27 cellular contexts compared by ENCODE assay signal in the genomic region with DNA sequence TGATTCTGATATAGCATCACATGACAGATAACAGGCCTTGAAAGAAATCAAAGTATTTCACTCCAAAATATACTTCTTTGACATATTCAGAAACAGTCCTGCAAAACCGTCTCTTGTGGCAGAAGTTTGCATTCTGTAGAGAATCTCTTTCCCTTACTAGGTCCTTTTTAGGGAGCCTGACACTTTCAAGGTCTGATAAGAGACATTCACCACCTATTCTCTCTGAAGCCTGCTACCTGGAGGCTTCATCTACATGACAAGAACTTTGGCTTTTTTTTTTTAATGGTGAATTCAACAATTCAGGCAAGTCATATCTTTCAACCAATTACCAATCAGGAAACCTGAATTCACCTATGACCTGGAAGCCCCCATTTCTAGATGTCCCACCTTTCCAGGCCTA.
"Had no signal": no experiment of that assay in that cellular context is flagged by ENCODE, and none has a peak within 500 bp of the region (broad histone marks: within the 10 kb centered on the region; RNA-seq: fewer than 3 reads in every experiment).

No MANE protein-coding gene starts in this region.

- H3K27ac ChIP-seq: ascending aorta, breast epithelium, cardiac muscle cell, colonic mucosa had no signal

- H3K27ac Mint-ChIP-seq: activated CD4-positive, alpha-beta memory T cell treated with anti-CD3 and anti-CD28 coated beads, Interleukin-2, amount 10 ng/mL, durations not matched to agents 7 days and 5 days; activated CD4-positive, alpha-beta T cell treated with anti-CD3 and anti-CD28 coated beads, Interleukin-2, amount 10 ng/mL, durations not matched to agents 7 days and 5 days; activated naive CD4-positive, alpha-beta T cell treated with anti-CD3 and anti-CD28 coated beads for 36 hours; activated naive CD4-positive, alpha-beta T cell treated with anti-CD3 and anti-CD28 coated beads, Interleukin-2, amount 50 U/mL, for 24 hours; activated naive CD8-positive, alpha-beta T cell treated with anti-CD3 and anti-CD28 coated beads, Interleukin-2, amount 10 ng/mL, durations not matched to agents 7 days and 5 days; activated T-cell treated with anti-CD3 and anti-CD28 coated beads, Interleukin-2, amount 50 U/mL, for 24 hours; activated T-cell treated with anti-CD3 and anti-CD28 coated beads, Interleukin-2, amount 50 U/mL, for 72 hours; brain; endodermal cell had no signal

- H3K36me3 ChIP-seq: ascending aorta, breast epithelium, cardiac muscle cell, colonic mucosa had no signal

- H3K36me3 Mint-ChIP-seq: activated naive CD4-positive, alpha-beta T cell treated with anti-CD3 and anti-CD28 coated beads, Interleukin-2, amount 50 U/mL, for 24 hours; activated naive CD8-positive, alpha-beta T cell treated with anti-CD3 and anti-CD28 coated beads, Interleukin-2, amount 10 ng/mL, durations not matched to agents 7 days and 5 days; brain had no signal

- H3K9me3 ChIP-seq: breast epithelium, colonic mucosa had no signal

- H3K4me1 Mint-ChIP-seq: activated CD4-positive, alpha-beta memory T cell treated with anti-CD3 and anti-CD28 coated beads, Interleukin-2, amount 10 ng/mL, durations not matched to agents 7 days and 5 days; activated CD4-positive, alpha-beta T cell treated with anti-CD3 and anti-CD28 coated beads, Interleukin-2, amount 10 ng/mL, durations not matched to agents 7 days and 5 days; activated naive CD4-positive, alpha-beta T cell treated with anti-CD3 and anti-CD28 coated beads, Interleukin-2, amount 50 U/mL, for 24 hours; activated naive CD8-positive, alpha-beta T cell treated with anti-CD3 and anti-CD28 coated beads, Interleukin-2, amount 10 ng/mL, durations not matched to agents 7 days and 5 days; brain had no signal

- H3K4me1 ChIP-seq: ascending aorta, breast epithelium, colonic mucosa had no signal

- H3K4me3 ChIP-seq: ascending aorta, breast epithelium, cardiac muscle cell, colonic mucosa had no signal

- H3K4me3 Mint-ChIP-seq: activated CD4-positive, alpha-beta memory T cell treated with anti-CD3 and anti-CD28 coated beads, Interleukin-2, amount 10 ng/mL, durations not matched to agents 7 days and 5 days; activated CD4-positive, alpha-beta T cell treated with anti-CD3 and anti-CD28 coated beads, Interleukin-2, amount 10 ng/mL, durations not matched to agents 7 days and 5 days; activated naive CD4-positive, alpha-beta T cell treated with anti-CD3 and anti-CD28 coated beads for 36 hours; activated naive CD4-positive, alpha-beta T cell treated with anti-CD3 and anti-CD28 coated beads, Interleukin-2, amount 50 U/mL, for 24 hours; activated naive CD8-positive, alpha-beta T cell treated with anti-CD3 and anti-CD28 coated beads, Interleukin-2, amount 10 ng/mL, durations not matched to agents 7 days and 5 days; activated T-cell treated with anti-CD3 and anti-CD28 coated beads, Interleukin-2, amount 50 U/mL, for 24 hours; activated T-cell treated with anti-CD3 and anti-CD28 coated beads, Interleukin-2, amount 50 U/mL, for 72 hours; brain; endodermal cell had no signal

- ATAC-seq: activated T-cell treated with anti-CD3 and anti-CD28 coated beads, Interleukin-2, amount 50 U/mL, for 72 hours; esophagus mucosa had no signal

- H3K9me3 Mint-ChIP-seq: endodermal cell had no signal

- H3K27me3 Mint-ChIP-seq: activated CD4-positive, alpha-beta memory T cell treated with anti-CD3 and anti-CD28 coated beads, Interleukin-2, amount 10 ng/mL, durations not matched to agents 7 days and 5 days; activated CD4-positive, alpha-beta T cell treated with anti-CD3 and anti-CD28 coated beads, Interleukin-2, amount 10 ng/mL, durations not matched to agents 7 days and 5 days; activated naive CD4-positive, alpha-beta T cell treated with anti-CD3 and anti-CD28 coated beads, Interleukin-2, amount 50 U/mL, for 24 hours; activated naive CD8-positive, alpha-beta T cell treated with anti-CD3 and anti-CD28 coated beads, Interleukin-2, amount 10 ng/mL, durations not matched to agents 7 days and 5 days; activated T-cell treated with anti-CD3 and anti-CD28 coated beads, Interleukin-2, amount 50 U/mL, for 24 hours; brain had no signal

- DNase-seq: activated CD4-positive, alpha-beta memory T cell treated with anti-CD3 and anti-CD28 coated beads, Interleukin-2, amount 10 ng/mL, durations not matched to agents 7 days and 5 days; activated CD4-positive, alpha-beta T cell treated with anti-CD3 and anti-CD28 coated beads for 1 hour; activated CD4-positive, alpha-beta T cell treated with anti-CD3 and anti-CD28 coated beads for 4 hours; activated CD4-positive, alpha-beta T cell treated with anti-CD3 and anti-CD28 coated beads, Interleukin-2, amount 10 ng/mL, durations not matched to agents 7 days and 5 days; activated CD4-positive, alpha-beta T cell treated with anti-CD3 and anti-CD28 coated beads, Interleukin-2, amount 50 U/mL, for 4 hours; activated CD8-positive, alpha-beta memory T cell treated with anti-CD3 and anti-CD28 coated beads, Interleukin-2, amount 50 U/mL, for 48 hours; activated effector memory CD4-positive, alpha-beta T cell treated with Interleukin-2 at 50 U/mL for 16 hours; activated gamma-delta T cell treated with Interleukin-2 at 50 U/mL for 16 hours; activated naive CD4-positive, alpha-beta T cell treated with anti-CD3 and anti-CD28 coated beads for 36 hours; activated naive CD8-positive, alpha-beta T cell treated with anti-CD3 and anti-CD28 coated beads, Interleukin-2, amount 10 ng/mL, durations not matched to agents 7 days and 5 days; activated T-cell treated with anti-CD3 and anti-CD28 coated beads for 4 hours; activated T-cell treated with anti-CD3 and anti-CD28 coated beads, Interleukin-2, amount 50 U/mL, for 24 hours; activated T-cell treated with anti-CD3 and anti-CD28 coated beads, Interleukin-2, amount 50 U/mL, for 72 hours; central memory CD4-positive, alpha-beta T cell; cerebellar nuclear complex; colonic mucosa; effector memory CD4-positive, alpha-beta T cell; endodermal cell; foreskin fibroblast; head of caudate nucleus; T-helper 2 cell had no signal

- H3K27me3 ChIP-seq: ascending aorta, breast epithelium, cardiac muscle cell, colonic mucosa had no signal
